In genomic region chr6:143223895-143224294, GRCh38 we compare ENCODE assay signal across 11 cellular contexts.
DNase-seq lines count a peak whose midpoint lies in the region; ATAC-seq and TF ChIP-seq lines count a peak whose summit lies in the region.
"Had no signal": no experiment of that assay in that cellular context is flagged by ENCODE, and none has a peak within 500 bp of the region (broad histone marks: within the 10 kb centered on the region; RNA-seq: fewer than 3 reads in every experiment).

No MANE protein-coding gene starts in this region.

- no peak overlapping the region for H3K18ac ChIP-seq in mesenchymal stem cell (ENCODE audit: low read depth in 1 of 2, low read length in 2 of 2)

- H4K20me1 ChIP-seq in PC-3 (ENCODE audit: low read length), result no peaks in the 10 kb centered on the region

- CTCF ChIA-PET in PC-3 (lab: Charles Lee), result no interaction called here

- no TSS peak for BruUV-seq in PC-3 (replicated peaks; lab: Mats Ljungman, UMichigan)

- H2BK12ac ChIP-seq in mesenchymal stem cell (ENCODE audit: low read length in 2 of 2), result no peak overlapping the region

- intact Hi-C loops in PC-3 (cut with micrococcal nuclease), result no loop called here

- no peaks in the 10 kb centered on the region for H3K79me1 ChIP-seq in mesenchymal stem cell (replicated peaks; ENCODE audit: low read length, poor library complexity, severe bottlenecking)

- H3K4ac ChIP-seq in mesenchymal stem cell (ENCODE audit: low read depth in 1 of 2, low read length in 2 of 2), result no peak overlapping the region

- H3K9me3 ChIP-seq in PC-3 (ENCODE audit: low read length) (no peaks in the 10 kb centered on the region), mesenchymal stem cell (ENCODE audit: control insufficient read depth, low read length) (no peaks in the 10 kb centered on the region)
- H3K9me3 ChIP-seq: uterus had no signal

- no peak overlapping the region for H4K91ac ChIP-seq in mesenchymal stem cell (ENCODE audit: low read length)

- H3K4me3 ChIP-seq in PC-3 (ENCODE audit: low read length) (no peak overlapping the region), fibroblast of villous mesenchyme (ENCODE audit: low read depth, low read length) (no peak overlapping the region), mesenchymal stem cell (ENCODE audit: insufficient read depth in 1 of 2, low read depth in 1 of 2, low read length in 2 of 2) (no peak overlapping the region)
- H3K4me3 ChIP-seq: uterus had no signal

- no peak overlapping the region for H2BK5ac ChIP-seq in mesenchymal stem cell (ENCODE audit: low read depth, low read length, poor library complexity, severe bottlenecking)

- H2AK5ac ChIP-seq in mesenchymal stem cell (ENCODE audit: low read length, severe bottlenecking), result no peak overlapping the region

- no peak overlapping the region for H3K23ac ChIP-seq in mesenchymal stem cell (ENCODE audit: low read length in 2 of 2)

- H3K14ac ChIP-seq in mesenchymal stem cell (ENCODE audit: low read length in 2 of 2), result no peak overlapping the region

- H3K4me2 ChIP-seq in PC-3 (ENCODE audit: low read length), result no peak overlapping the region
- H3K4me2 ChIP-seq in mesenchymal stem cell (ENCODE audit: low read length, poor library complexity, severe bottlenecking), result no peak overlapping the region

- no peak for TF ChIP-seq CTCF in PC-3 (conservative IDR thresholded peaks at IDR 0.05; ENCODE audit: low read depth, low read length)
- no peak for TF ChIP-seq CTCF in fibroblast of villous mesenchyme (IDR thresholded peaks at IDR 0.05; ENCODE audit: insufficient read depth, low read depth, low read length)

- no peaks in the 10 kb centered on the region for H3K27me3 ChIP-seq in PC-3 (ENCODE audit: low read length)
- no peaks in the 10 kb centered on the region for H3K27me3 ChIP-seq in mesenchymal stem cell (ENCODE audit: control insufficient read depth in 1 of 2, insufficient read depth in 1 of 2, low read length in 2 of 2)
- H3K27me3 ChIP-seq: uterus had no signal

- H3K36me3 ChIP-seq in PC-3 (ENCODE audit: low read depth, low read length) (no peaks in the 10 kb centered on the region), mesenchymal stem cell (ENCODE audit: control insufficient read depth in 1 of 2, insufficient read depth in 2 of 2, low read depth in 1 of 2, low read length in 2 of 2) (no peaks in the 10 kb centered on the region)
- H3K36me3 ChIP-seq: uterus had no signal

- H3K9me2 ChIP-seq in PC-3 (replicated peaks; ENCODE audit: low read length), result no peaks in the 10 kb centered on the region

- POLR2A ChIA-PET in PC-3 (lab: Charles Lee; ENCODE audit: unreplicated experiment), result no interaction called here

- H3K4me1 ChIP-seq in PC-3 (ENCODE audit: insufficient read depth, low read length) (peaks cover 5% of the 10 kb centered on the region), mesenchymal stem cell (ENCODE audit: control insufficient read depth, insufficient read depth, low read depth, low read length) (peaks cover 3% of the 10 kb centered on the region)
- H3K4me1 ChIP-seq: uterus had no signal

- ATAC-seq in PC-3, result no peak

- H3K27ac ChIP-seq in PC-3 (ENCODE audit: low read length) (peak overlapping the region; percentile 56), mesenchymal stem cell (ENCODE audit: low read length, poor library complexity, severe bottlenecking) (no peak overlapping the region)
- H3K27ac ChIP-seq: uterus had no signal

- no peak overlapping the region for H2BK120ac ChIP-seq in mesenchymal stem cell (ENCODE audit: low read depth, low read length)

- H3F3A ChIP-seq in PC-3 (ENCODE audit: low read length, unreplicated experiment), result no peaks in the 10 kb centered on the region

- H2AFZ ChIP-seq in PC-3 (ENCODE audit: low read length) (no peak overlapping the region), mesenchymal stem cell (ENCODE audit: low read depth, low read length) (no peak overlapping the region)

- DNase-seq in PC-3, result no peak
- DNase-seq in fibroblast of villous mesenchyme (ENCODE audit: low read depth), result peak; percentile 59
- peak; percentile 44 for DNase-seq in mesenchymal stem cell
- peak; percentile 60 for DNase-seq in ureter (ENCODE audit: low spot score)
- DNase-seq in activated effector memory CD4-positive, alpha-beta T cell treated with anti-CD3 and anti-CD28 coated beads, Interleukin-2, amount 50 U/mL, for 16 hours, result no peak
- no peak for DNase-seq in NCI-H526 treated with DMSO at 0.1 percent for 48 hours (lab: John Stamatoyannopoulos, UW)
- DNase-seq in NCI-H1417 (lab: John Stamatoyannopoulos, UW), result no peak
- DNase-seq: activated CD8-positive, alpha-beta memory T cell treated with anti-CD3 and anti-CD28 coated beads for 24 hours; DMS153; NCI-H187 treated with DMSO at 0.1 percent for 48 hours had no signal

- peak overlapping the region; percentile 51 for H4K8ac ChIP-seq in mesenchymal stem cell (ENCODE audit: low read length)

- no peaks in the 10 kb centered on the region for H3K79me2 ChIP-seq in PC-3 (ENCODE audit: low read length)

- WGBS in mesenchymal stem cell, result 86% methylated on average over 8 of the region's 8 CpGs

- H2BK15ac ChIP-seq in mesenchymal stem cell (ENCODE audit: low read depth, poor library complexity, severe bottlenecking), result no peak overlapping the region

- H3K9ac ChIP-seq in PC-3 (ENCODE audit: low read length) (no peak overlapping the region), mesenchymal stem cell (ENCODE audit: low read length) (peak overlapping the region; percentile 17)

Comparison
In these comparisons a context has a peak if more than half of its experiments do, and no peak if none do; other contexts are left out.
1. DNase-seq: peak in fibroblast of villous mesenchyme (single experiment), mesenchymal stem cell (single experiment) and ureter (single experiment); none in PC-3 (single experiment), activated effector memory CD4-positive, alpha-beta T cell treated with anti-CD3 and anti-CD28 coated beads, Interleukin-2, amount 50 U/mL, for 16 hours (single experiment), NCI-H526 treated with DMSO at 0.1 percent for 48 hours (single experiment) and NCI-H1417 (0 of 3).